1 cellular context compared by ENCODE assay signal in genomic region chr2:106283228-106284152, GRCh38.
A peak's percentile ranks its signal among the peaks of the same experiment; 100 is the strongest.
TF ChIP-seq lines count a peak whose summit lies in the region.
"Not testable (repeated sequence)": the region's sequence is repeated elsewhere in the genome, so short reads cannot be mapped to it uniquely, and the experiment has no call there.

No MANE protein-coding gene starts in this region.

TF ChIP-seq in HepG2, 621 proteins besides CTCF, POLR2A, EP300 and RAD21 (continued from another document and continues in another):
- TF ChIP-seq ZNF263 (CRISPR knock-in tag; IDR thresholded peaks at IDR 0.05) (peak; percentile 96), MYPOP (CRISPR knock-in tag; IDR thresholded peaks at IDR 0.05) (peak; percentile 51; the same call in 1 of the 2 replicates), ZEB1 (IDR thresholded peaks at IDR 0.05; ENCODE audit: insufficient replicate concordance, low read depth) (peak; percentile 87), GATAD2A (CRISPR knock-in tag; IDR thresholded peaks at IDR 0.05) (peak; percentile 97), NONO (CRISPR knock-in tag; conservative IDR thresholded peaks at IDR 0.05) (peak; percentile 78; the same call in 1 of the 2 replicates), PRDM15 (CRISPR knock-in tag; IDR thresholded peaks at IDR 0.05) (peak; percentile 97), ASH2L (IDR thresholded peaks at IDR 0.05; ENCODE audit: insufficient read length, low read depth, low read length) (peak; percentile 79), FOXJ3 (CRISPR knock-in tag; IDR thresholded peaks at IDR 0.05; ENCODE audit: borderline replicate concordance) (peak; percentile 90), ZNF605 (CRISPR knock-in tag; IDR thresholded peaks at IDR 0.05) (peak; percentile 61; the same call in 1 of the 2 replicates), MEIS2 (CRISPR knock-in tag; IDR thresholded peaks at IDR 0.05) (peak; percentile 88), MYC (CRISPR knock-in tag; IDR thresholded peaks at IDR 0.05; ENCODE audit: borderline replicate concordance) (0 out of 2 replicates have a peak, but pooled peaks have one; percentile 15), MEF2D (CRISPR knock-in tag; IDR thresholded peaks at IDR 0.05) (peak; percentile 83), ZFY (CRISPR knock-in tag; IDR thresholded peaks at IDR 0.05) (peak; percentile 30; the same call in 1 of the 2 replicates), ARNTL (CRISPR knock-in tag; IDR thresholded peaks at IDR 0.05) (peak; percentile 76; the same call in 1 of the 2 replicates), ZNF274 (CRISPR knock-in tag; IDR thresholded peaks at IDR 0.05) (0 out of 2 replicates have a peak, but pooled peaks have one; percentile 9), ZFP91 (CRISPR knock-in tag; IDR thresholded peaks at IDR 0.05; ENCODE audit: borderline replicate concordance) (peak; percentile 21; the same call in 1 of the 2 replicates), MLX (CRISPR knock-in tag; IDR thresholded peaks at IDR 0.05) (peak; percentile 89; the same call in 1 of the 2 replicates), DRAP1 (CRISPR knock-in tag; IDR thresholded peaks at IDR 0.05) (peak; percentile 20; the same call in 1 of the 2 replicates), JUN (CRISPR knock-in tag; IDR thresholded peaks at IDR 0.05) (0 out of 2 replicates have a peak, but pooled peaks have one; percentile 5), ZBTB38 (CRISPR knock-in tag; IDR thresholded peaks at IDR 0.05) (0 out of 2 replicates have a peak, but pooled peaks have one; percentile 23), ZNF772 (CRISPR knock-in tag; IDR thresholded peaks at IDR 0.05) (peak; percentile 56; the same call in 1 of the 2 replicates), SALL2 (CRISPR knock-in tag; IDR thresholded peaks at IDR 0.05) (0 out of 2 replicates have a peak, but pooled peaks have one; percentile 31), ZBTB33 (CRISPR knock-in tag; IDR thresholded peaks at IDR 0.05) (peak; percentile 63; the same call in 1 of the 2 replicates), ESRRA (CRISPR knock-in tag; IDR thresholded peaks at IDR 0.05; ENCODE audit: low read depth) (peak; percentile 92), MEIS1 (CRISPR knock-in tag; IDR thresholded peaks at IDR 0.05; ENCODE audit: borderline replicate concordance) (0 out of 2 replicates have a peak, but pooled peaks have one; percentile 28), MED8 (CRISPR knock-in tag; IDR thresholded peaks at IDR 0.05; ENCODE audit: insufficient replicate concordance) (peak; percentile 94), NFIC (IDR thresholded peaks at IDR 0.05; ENCODE audit: low read length) (peak; percentile 99), MIER3 (CRISPR knock-in tag; IDR thresholded peaks at IDR 0.05; ENCODE audit: borderline replicate concordance) (peak; percentile 89; the same call in 1 of the 2 replicates), ZFX (CRISPR knock-in tag; IDR thresholded peaks at IDR 0.05; ENCODE audit: low read depth) (peak; percentile 30; the same call in 1 of the 2 replicates), RERE (CRISPR knock-in tag; IDR thresholded peaks at IDR 0.05; ENCODE audit: low read depth) (peak; percentile 88), HOMEZ (CRISPR knock-in tag; IDR thresholded peaks at IDR 0.05; ENCODE audit: low read depth) (peak; percentile 89), ZFP82 (CRISPR knock-in tag; IDR thresholded peaks at IDR 0.05; ENCODE audit: borderline replicate concordance) (peak; percentile 53; the same call in 1 of the 2 replicates), TARDBP (CRISPR knock-in tag; IDR thresholded peaks at IDR 0.05) (peak; percentile 23; the same call in 1 of the 2 replicates), IRF2 (CRISPR knock-in tag; IDR thresholded peaks at IDR 0.05) (peak; percentile 81), THAP11 (CRISPR knock-in tag; IDR thresholded peaks at IDR 0.05) (peak; percentile 55; the same call in 1 of the 2 replicates), ZNF670 (CRISPR knock-in tag; IDR thresholded peaks at IDR 0.05; ENCODE audit: borderline replicate concordance) (peak; percentile 71; the same call in 1 of the 2 replicates), ZMYM3 (CRISPR knock-in tag; IDR thresholded peaks at IDR 0.05) (peak; percentile 59; the same call in 1 of the 2 replicates), ZBTB20 (CRISPR knock-in tag; IDR thresholded peaks at IDR 0.05; ENCODE audit: borderline replicate concordance, low read depth) (peak; percentile 60; the same call in 1 of the 2 replicates), RXRB (CRISPR knock-in tag; IDR thresholded peaks at IDR 0.05; ENCODE audit: borderline replicate concordance) (peak; percentile 97), ELF3 (CRISPR knock-in tag; IDR thresholded peaks at IDR 0.05) (peak; percentile 75)
- TF ChIP-seq NONO (IDR thresholded peaks at IDR 0.05) = not testable (repeated sequence)
